ENCODE assay signal across 32 cellular contexts in the genomic region with DNA sequence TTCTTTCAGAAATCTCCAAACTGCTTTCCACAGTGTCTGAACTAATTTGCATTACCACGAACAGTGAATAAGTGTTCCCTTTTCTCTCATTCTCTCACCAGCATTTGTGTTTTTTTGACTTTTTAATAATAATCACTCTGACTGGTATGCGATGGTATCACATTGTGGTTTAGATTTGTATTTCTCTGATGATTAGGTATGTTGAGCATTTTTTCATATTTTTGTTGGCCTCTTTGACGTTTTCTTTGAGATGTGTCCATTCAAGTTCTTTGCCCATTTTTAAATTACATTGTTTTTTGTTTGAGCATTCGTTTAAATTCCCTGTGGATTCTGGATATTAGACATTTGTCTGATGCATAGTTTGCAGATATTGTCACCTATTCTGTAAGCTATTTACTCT.
"Had no signal": no experiment of that assay in that cellular context is flagged by ENCODE, and none has a peak within 500 bp of the region (broad histone marks: within the 10 kb centered on the region; RNA-seq: fewer than 3 reads in every experiment).

No MANE protein-coding gene starts in this region.

- H3K36me3 ChIP-seq: ascending aorta, colonic mucosa, esophagus squamous epithelium, gastroesophageal sphincter, heart right ventricle had no signal

- H3K4me3 Mint-ChIP-seq: activated CD4-positive, alpha-beta memory T cell treated with anti-CD3 and anti-CD28 coated beads for 36 hours; activated CD4-positive, alpha-beta T cell treated with anti-CD3 and anti-CD28 coated beads for 36 hours; activated CD4-positive, alpha-beta T cell treated with anti-CD3 and anti-CD28 coated beads, Interleukin-2, amount 10 ng/mL, durations not matched to agents 24 days and 14 days; activated CD8-positive, alpha-beta memory T cell treated with anti-CD3 and anti-CD28 coated beads, Interleukin-2, amount 10 ng/mL, durations not matched to agents 7 days and 5 days; activated CD8-positive, alpha-beta T cell treated with anti-CD3 and anti-CD28 coated beads, Interleukin-2, amount 10 ng/mL, durations not matched to agents 7 days and 5 days; activated naive CD4-positive, alpha-beta T cell treated with anti-CD3 and anti-CD28 coated beads, Interleukin-2, amount 10 ng/mL, durations not matched to agents 7 days and 5 days; activated naive CD8-positive, alpha-beta T cell treated with anti-CD3 and anti-CD28 coated beads, Interleukin-2, amount 10 ng/mL, durations not matched to agents 7 days and 5 days; activated T-helper 1 cell treated with anti-CD3 and anti-CD28 coated beads, Interleukin-12 subunit alpha, Interleukin-12 subunit beta, Interleukin-2, Interleukin-4 antibody, amounts not matched to agents 30 ng/mL and 10 ng/mL and 1 ng/mL, durations not matched to agents 14 hours and 24 hours and 36 hours; T-helper 17 cell; T-helper 2 cell treated with Interferon-gamma antibody and Interleukin-4, amounts not matched to agents 5 μg/mL and 100 μg/mL, for 36 hours had no signal

- FAIRE-seq: endometrium, endothelial cell of umbilical vein had no signal

- H3K27me3 Mint-ChIP-seq: activated CD4-positive, alpha-beta memory T cell treated with anti-CD3 and anti-CD28 coated beads for 36 hours; activated CD4-positive, alpha-beta T cell treated with anti-CD3 and anti-CD28 coated beads for 36 hours; activated CD4-positive, alpha-beta T cell treated with anti-CD3 and anti-CD28 coated beads, Interleukin-2, amount 10 ng/mL, durations not matched to agents 24 days and 14 days; activated CD8-positive, alpha-beta memory T cell treated with anti-CD3 and anti-CD28 coated beads, Interleukin-2, amount 10 ng/mL, durations not matched to agents 7 days and 5 days; activated naive CD4-positive, alpha-beta T cell treated with anti-CD3 and anti-CD28 coated beads, Interleukin-2, amount 10 ng/mL, durations not matched to agents 7 days and 5 days; activated naive CD8-positive, alpha-beta T cell treated with anti-CD3 and anti-CD28 coated beads, Interleukin-2, amount 10 ng/mL, durations not matched to agents 7 days and 5 days; T-helper 17 cell had no signal

- H3K36me3 Mint-ChIP-seq: activated CD4-positive, alpha-beta memory T cell treated with anti-CD3 and anti-CD28 coated beads for 36 hours; activated CD8-positive, alpha-beta memory T cell treated with anti-CD3 and anti-CD28 coated beads, Interleukin-2, amount 10 ng/mL, durations not matched to agents 7 days and 5 days; activated naive CD4-positive, alpha-beta T cell treated with anti-CD3 and anti-CD28 coated beads, Interleukin-2, amount 10 ng/mL, durations not matched to agents 7 days and 5 days; activated naive CD4-positive, alpha-beta T cell treated with anti-CD3 and anti-CD28 coated beads, Interleukin-2, amount 50 U/mL, for 72 hours; activated naive CD8-positive, alpha-beta T cell treated with anti-CD3 and anti-CD28 coated beads, Interleukin-2, amount 10 ng/mL, durations not matched to agents 7 days and 5 days had no signal

- H3K4me1 ChIP-seq: ascending aorta, colonic mucosa, esophagus squamous epithelium, gastroesophageal sphincter, heart right ventricle had no signal

- DNase-seq: activated CD4-positive, alpha-beta memory T cell treated with anti-CD3 and anti-CD28 coated beads for 36 hours; activated CD4-positive, alpha-beta T cell treated with anti-CD3 and anti-CD28 coated beads for 36 hours; activated CD4-positive, alpha-beta T cell treated with anti-CD3 and anti-CD28 coated beads, Interleukin-2, amount 10 ng/mL, durations not matched to agents 24 days and 14 days; activated CD4-positive, CD25-positive, alpha-beta regulatory T cell; activated CD4-positive, CD25-positive, alpha-beta regulatory T cell treated with anti-CD3 and anti-CD28 coated beads, Interleukin-2, amount 50 U/mL, for 72 hours; activated CD8-positive, alpha-beta memory T cell treated with anti-CD3 and anti-CD28 coated beads, Interleukin-2, amount 10 ng/mL, durations not matched to agents 7 days and 5 days; activated CD8-positive, alpha-beta memory T cell treated with anti-CD3 and anti-CD28 coated beads, Interleukin-2, amount 50 U/mL, for 4 hours; activated CD8-positive, alpha-beta T cell treated with anti-CD3 and anti-CD28 coated beads, Interleukin-2, amount 10 ng/mL, durations not matched to agents 7 days and 5 days; activated effector memory CD4-positive, alpha-beta T cell treated with anti-CD3 and anti-CD28 coated beads, Interleukin-2, amount 50 U/mL, for 16 hours; activated naive CD4-positive, alpha-beta T cell; activated naive CD4-positive, alpha-beta T cell treated with anti-CD3 and anti-CD28 coated beads, Interleukin-2, amount 10 ng/mL, durations not matched to agents 7 days and 5 days; activated naive CD8-positive, alpha-beta T cell treated with anti-CD3 and anti-CD28 coated beads, Interleukin-2, amount 10 ng/mL, durations not matched to agents 7 days and 5 days; activated T-cell treated with anti-CD3 and anti-CD28 coated beads, Interleukin-2, amount 50 U/mL, for 1 hour; activated T-cell treated with anti-CD3 and anti-CD28 coated beads, Interleukin-2, amount 50 U/mL, for 48 hours; caudate nucleus; colonic mucosa; effector CD8-positive, alpha-beta T cell; esophagus squamous epithelium; foreskin melanocyte; heart right ventricle; T-helper 1 cell; T-helper 17 cell; T1000 had no signal

- H3K27me3 ChIP-seq: ascending aorta, colonic mucosa, esophagus squamous epithelium, gastroesophageal sphincter, heart right ventricle had no signal

- H3K4me3 ChIP-seq: ascending aorta, colonic mucosa, esophagus squamous epithelium, gastroesophageal sphincter, heart right ventricle had no signal

- H3K9me3 ChIP-seq: ascending aorta, colonic mucosa, esophagus squamous epithelium, gastroesophageal sphincter had no signal

- ATAC-seq: activated CD4-positive, alpha-beta T cell treated with anti-CD3 and anti-CD28 coated beads for 36 hours; activated CD8-positive, alpha-beta memory T cell treated with anti-CD3 and anti-CD28 coated beads, Interleukin-2, amount 10 ng/mL, durations not matched to agents 7 days and 5 days; activated CD8-positive, alpha-beta T cell treated with anti-CD3 and anti-CD28 coated beads, Interleukin-2, amount 10 ng/mL, durations not matched to agents 7 days and 5 days; activated naive CD4-positive, alpha-beta T cell treated with anti-CD3 and anti-CD28 coated beads, Interleukin-2, amount 50 U/mL, for 72 hours; gastroesophageal sphincter; heart right ventricle; T-helper 17 cell had no signal

- H3K27ac Mint-ChIP-seq: activated CD4-positive, alpha-beta memory T cell treated with anti-CD3 and anti-CD28 coated beads for 36 hours; activated CD4-positive, alpha-beta T cell treated with anti-CD3 and anti-CD28 coated beads for 36 hours; activated CD4-positive, alpha-beta T cell treated with anti-CD3 and anti-CD28 coated beads, Interleukin-2, amount 10 ng/mL, durations not matched to agents 24 days and 14 days; activated CD8-positive, alpha-beta memory T cell treated with anti-CD3 and anti-CD28 coated beads, Interleukin-2, amount 10 ng/mL, durations not matched to agents 7 days and 5 days; activated CD8-positive, alpha-beta T cell treated with anti-CD3 and anti-CD28 coated beads, Interleukin-2, amount 10 ng/mL, durations not matched to agents 7 days and 5 days; activated naive CD4-positive, alpha-beta T cell treated with anti-CD3 and anti-CD28 coated beads, Interleukin-2, amount 10 ng/mL, durations not matched to agents 7 days and 5 days; activated naive CD4-positive, alpha-beta T cell treated with anti-CD3 and anti-CD28 coated beads, Interleukin-2, amount 50 U/mL, for 72 hours; activated naive CD8-positive, alpha-beta T cell treated with anti-CD3 and anti-CD28 coated beads, Interleukin-2, amount 10 ng/mL, durations not matched to agents 7 days and 5 days; activated T-helper 1 cell treated with anti-CD3 and anti-CD28 coated beads, Interleukin-12 subunit alpha, Interleukin-12 subunit beta, Interleukin-2, Interleukin-4 antibody, amounts not matched to agents 30 ng/mL and 10 ng/mL and 1 ng/mL, durations not matched to agents 14 hours and 24 hours and 36 hours; activated T-helper 2 cell treated with anti-CD3 and anti-CD28 coated beads, Interferon-gamma antibody, Interleukin-2, Interleukin-4, amounts not matched to agents 10 μg/mL and 5 μg/mL and 100 μg/mL, durations not matched to agents 14 hours and 24 hours and 36 hours; T-helper 17 cell; T-helper 2 cell treated with Interferon-gamma antibody and Interleukin-4, amounts not matched to agents 5 μg/mL and 100 μg/mL, for 36 hours had no signal

- H3K4me1 Mint-ChIP-seq: activated CD4-positive, alpha-beta T cell treated with anti-CD3 and anti-CD28 coated beads for 36 hours; activated CD4-positive, alpha-beta T cell treated with anti-CD3 and anti-CD28 coated beads, Interleukin-2, amount 10 ng/mL, durations not matched to agents 24 days and 14 days; activated CD8-positive, alpha-beta memory T cell treated with anti-CD3 and anti-CD28 coated beads, Interleukin-2, amount 10 ng/mL, durations not matched to agents 7 days and 5 days; activated naive CD4-positive, alpha-beta T cell treated with anti-CD3 and anti-CD28 coated beads, Interleukin-2, amount 10 ng/mL, durations not matched to agents 7 days and 5 days; activated naive CD8-positive, alpha-beta T cell treated with anti-CD3 and anti-CD28 coated beads, Interleukin-2, amount 10 ng/mL, durations not matched to agents 7 days and 5 days; T-helper 17 cell had no signal

- H3K27ac ChIP-seq: ascending aorta, colonic mucosa, epithelial cell of prostate, esophagus squamous epithelium, gastroesophageal sphincter, heart right ventricle had no signal
